22 cellular contexts compared by ENCODE assay signal in genomic region chr11:103175461-103176129, GRCh38.
DNase-seq lines count a peak whose midpoint lies in the region; ATAC-seq, FAIRE-seq and TF ChIP-seq lines count a peak whose summit lies in the region.
"Had no signal": no experiment of that assay in that cellular context is flagged by ENCODE, and none has a peak within 500 bp of the region (broad histone marks: within the 10 kb centered on the region; RNA-seq: fewer than 3 reads in every experiment).

No MANE protein-coding gene starts in this region.

- H3K27me3 ChIP-seq in foreskin keratinocyte: no peaks in the 10 kb centered on the region
- H3K27me3 ChIP-seq: BLaER1 had no signal

- DNase-seq in LNCaP clone FGC (ENCODE audit: low read depth) (peak; percentile 96), choroid plexus epithelial cell (ENCODE audit: low read depth) (peak; percentile 4), kidney (no peak), foreskin keratinocyte (no peak), KG1 (lab: John Stamatoyannopoulos, UW) (no peak), germinal center (ENCODE audit: low spot score) (no peak)
- DNase-seq: Caco-2; CD4-positive, CD25-positive, alpha-beta regulatory T cell; CD8-positive, alpha-beta T cell; DMS153; DND-41; GDM1; H9; HFFc6 had no signal

- TF ChIP-seq CTCF in LNCaP clone FGC (IDR thresholded peaks at IDR 0.05; ENCODE audit: control insufficient read depth, extremely low read depth, insufficient read depth): no peak
- no peak for TF ChIP-seq CTCF in choroid plexus epithelial cell (conservative IDR thresholded peaks at IDR 0.05; ENCODE audit: low read depth, low read length)
- TF ChIP-seq CTCF in kidney (IDR thresholded peaks at IDR 0.05; ENCODE audit: borderline replicate concordance, extremely low read depth, insufficient read depth): no peak
- TF ChIP-seq CTCF in foreskin keratinocyte (conservative IDR thresholded peaks at IDR 0.05): no peak

- FAIRE-seq in G401.6 (lab: Jason Lieb, UNC): peak; percentile 39
- peak; percentile 52 for FAIRE-seq in kidney (lab: Jason Lieb, UNC)
- FAIRE-seq: GM12878, GM19239 had no signal

- no peak overlapping the region for H3K4me3 ChIP-seq in LNCaP clone FGC (ENCODE audit: low read depth, low read length)
- H3K4me3 ChIP-seq in choroid plexus epithelial cell (ENCODE audit: low read depth, low read length): no peak overlapping the region
- H3K4me3 ChIP-seq in kidney (ENCODE audit: low read length in 2 of 2): no peak overlapping the region
- H3K4me3 ChIP-seq: BLaER1, GM12878, GM23338 had no signal

- H3K4me1 ChIP-seq in kidney (ENCODE audit: control insufficient read depth in 1 of 2, insufficient read depth in 1 of 2, low read depth in 1 of 2, low read length in 2 of 2) (no peaks in the 10 kb centered on the region), foreskin keratinocyte (no peaks in the 10 kb centered on the region)
- H3K4me1 ChIP-seq: BLaER1, Caco-2 had no signal

- H3K36me3 ChIP-seq in kidney (ENCODE audit: control insufficient read depth in 1 of 2, insufficient read depth in 2 of 2, low read length in 2 of 2): peaks cover 0 to 5% of the 10 kb centered on the region in 2 donors
- H3K36me3 ChIP-seq: BLaER1 had no signal

- ATAC-seq in HG03196 (IDR thresholded peaks at IDR 0.05; ENCODE audit: unreplicated experiment): no peak
- no peak for ATAC-seq in foreskin keratinocyte
- ATAC-seq: CD8-positive, alpha-beta T cell; GM12878; GM23338; HCT116 had no signal

- no peaks in the 10 kb centered on the region for H3K9me3 ChIP-seq in kidney (ENCODE audit: control insufficient read depth in 1 of 2, low read length in 2 of 2)
- H3K9me3 ChIP-seq: BLaER1, Caco-2 had no signal

- intact Hi-C loops in kidney (cut with DNase I): no loop called here

- H3K9ac ChIP-seq in kidney (ENCODE audit: low read length in 2 of 2): no peak overlapping the region
- H3K9ac ChIP-seq: BLaER1 had no signal

- H3K27ac ChIP-seq in kidney (ENCODE audit: low read depth in 2 of 2, low read length in 2 of 2): no peak overlapping the region
- H3K27ac ChIP-seq in foreskin keratinocyte: no peak overlapping the region
- H3K27ac ChIP-seq: BLaER1, C4-2B had no signal

Comparison
In these comparisons a context has a peak if more than half of its experiments do, and no peak if none do; other contexts are left out.
1. DNase-seq: peak in LNCaP clone FGC (single experiment) and choroid plexus epithelial cell (single experiment); none in kidney (single experiment), foreskin keratinocyte (0 of 2), KG1 (single experiment) and germinal center (single experiment).